ENCODE assay signal across 21 cellular contexts in genomic region chr4:155899891-155900290, GRCh38. TPM values are rescaled to one million over a fixed set of nuclear protein-coding genes. Genes with fewer than 3 reads are reported as not detected.
DNase-seq lines count a peak whose midpoint lies in the region; ATAC-seq, FAIRE-seq and TF ChIP-seq lines count a peak whose summit lies in the region.
"Had no signal": no experiment of that assay in that cellular context is flagged by ENCODE, and none has a peak within 500 bp of the region (broad histone marks: within the 10 kb centered on the region; RNA-seq: fewer than 3 reads in every experiment).

No MANE protein-coding gene starts in this region.

- no peaks in the 10 kb centered on the region for H3K9me3 ChIP-seq in H1 (ENCODE audit: insufficient read depth in 2 of 2, low read depth in 1 of 2, low read length in 1 of 2)

- peak; percentile 54 for DNase-seq in A172 (ENCODE audit: low spot score)
- peak; percentile 28 for DNase-seq in M059J (ENCODE audit: low read depth)
- no peak for DNase-seq in H1 (ENCODE audit: low read depth in 1 of 2, low spot score in 2 of 2)
- DNase-seq in nephron progenitor cell: no peak
- no peak for DNase-seq in activated CD8-positive, alpha-beta memory T cell treated with anti-CD3 and anti-CD28 coated beads, Interleukin-2, amount 10 ng/mL, durations not matched to agents 7 days and 5 days
- no peak for DNase-seq in OCI-M2 (lab: John Stamatoyannopoulos, UW; ENCODE audit: unreplicated experiment)
- no peak for DNase-seq in activated T-cell treated with anti-CD3 and anti-CD28 coated beads, Interleukin-2, amount 50 U/mL, for 24 hours
- DNase-seq: ACHN; Calu3; CD4-positive, CD25-positive, alpha-beta regulatory T cell; NCI-H1048; NCI-H146; NCI-H2081 treated with DMSO at 0.1 percent for 48 hours; NCI-H345; NCI-H69 had no signal

- peaks cover 3% of the 10 kb centered on the region for H3K27me3 Mint-ChIP-seq in nephron progenitor cell (ENCODE audit: low read depth, poor library complexity)
- no peaks in the 10 kb centered on the region for H3K27me3 Mint-ChIP-seq in activated CD8-positive, alpha-beta memory T cell treated with anti-CD3 and anti-CD28 coated beads, Interleukin-2, amount 10 ng/mL, durations not matched to agents 7 days and 5 days
- peaks cover 5% of the 10 kb centered on the region for H3K27me3 Mint-ChIP-seq in activated T-cell treated with anti-CD3 and anti-CD28 coated beads, Interleukin-2, amount 50 U/mL, for 24 hours
- H3K27me3 Mint-ChIP-seq: CD4-positive, CD25-positive, alpha-beta regulatory T cell had no signal

- H2AK5ac ChIP-seq in H1 (ENCODE audit: low read depth, low read length): no peak overlapping the region

- H4K20me1 ChIP-seq in H1 (replicated peaks in 1 of 2; ENCODE audit: control insufficient read depth in 1 of 2, insufficient read depth in 2 of 2, low read length in 2 of 2): no peaks in the 10 kb centered on the region

- H3K4me2 ChIP-seq in H1 (ENCODE audit: insufficient read depth in 1 of 2, low read depth in 2 of 2, low read length in 2 of 2): no peak overlapping the region

- H3K4ac ChIP-seq in H1 (replicated peaks; ENCODE audit: insufficient read length, low read depth, low read length): no peak overlapping the region

- H3K9ac ChIP-seq in H1 (replicated peaks in 1 of 4; ENCODE audit: extremely low read depth in 1 of 4, low read depth in 3 of 4, low read length in 3 of 4): no peak overlapping the region

- H3K36me3 ChIP-seq in H1 (ENCODE audit: control insufficient read depth in 2 of 4, insufficient read depth in 4 of 4, low read length in 3 of 4): no peaks in the 10 kb centered on the region

- no peak overlapping the region for H2BK120ac ChIP-seq in H1 (replicated peaks; ENCODE audit: low read depth, low read length)

- H3K4me3 ChIP-seq in H1 (ENCODE audit: extremely low read depth in 1 of 4, insufficient read depth in 2 of 4, low read depth in 3 of 4, low read length in 4 of 4): no peak overlapping the region
- H3K4me3 ChIP-seq: GM12878 had no signal

- H3K4me1 ChIP-seq in H1 (replicated peaks in 1 of 4; ENCODE audit: control insufficient read depth in 3 of 4, insufficient read depth in 4 of 4, low read length in 3 of 4): peaks cover 0 to 2% (median 0%) of the 10 kb centered on the region in 4 experiments; a peak in 1 of 7 replicates

- POLR2A ChIA-PET in H1 (lab: Charles Lee; ENCODE audit: partially characterized antibody): no interaction called here

- H4K5ac ChIP-seq in H1 (ENCODE audit: insufficient read length, low read depth, low read length): no peak overlapping the region

- ATAC-seq in activated CD8-positive, alpha-beta memory T cell treated with anti-CD3 and anti-CD28 coated beads, Interleukin-2, amount 10 ng/mL, durations not matched to agents 7 days and 5 days: no peak
- no peak for ATAC-seq in HG03025 (IDR thresholded peaks at IDR 0.05; ENCODE audit: low FRiP score, unreplicated experiment)
- ATAC-seq: GM12878, Right ventricle myocardium inferior had no signal

- no peak overlapping the region for H3K4me3 Mint-ChIP-seq in nephron progenitor cell
- no peak overlapping the region for H3K4me3 Mint-ChIP-seq in activated CD8-positive, alpha-beta memory T cell treated with anti-CD3 and anti-CD28 coated beads, Interleukin-2, amount 10 ng/mL, durations not matched to agents 7 days and 5 days
- no peak overlapping the region for H3K4me3 Mint-ChIP-seq in activated T-cell treated with anti-CD3 and anti-CD28 coated beads, Interleukin-2, amount 50 U/mL, for 24 hours
- H3K4me3 Mint-ChIP-seq: CD4-positive, CD25-positive, alpha-beta regulatory T cell had no signal

- H4K91ac ChIP-seq in H1 (replicated peaks; ENCODE audit: insufficient read length, low read length): no peak overlapping the region

- H3K79me1 ChIP-seq in H1 (ENCODE audit: low read depth, low read length): no peaks in the 10 kb centered on the region

- no peak for TF ChIP-seq EP300 in H1 (IDR thresholded peaks at IDR 0.05; ENCODE audit: borderline replicate concordance in 1 of 2, low read depth in 2 of 2, low read length in 2 of 2)

- H3K14ac ChIP-seq in H1 (ENCODE audit: insufficient read length): no peak overlapping the region

- H3K79me2 ChIP-seq in H1 (ENCODE audit: control insufficient read depth in 1 of 2, insufficient read depth in 2 of 2, low read length in 2 of 2): no peaks in the 10 kb centered on the region

- no peak overlapping the region for H2BK12ac ChIP-seq in H1 (ENCODE audit: low read depth, low read length)

- H2BK15ac ChIP-seq in H1 (ENCODE audit: low read length): no peak overlapping the region

- no peak for TF ChIP-seq POLR2A in H1 (IDR thresholded peaks at IDR 0.05; ENCODE audit: control extremely low read depth in 1 of 2, low read depth in 2 of 2, low read length in 2 of 2)

- no peak overlapping the region for H3K23ac ChIP-seq in H1 (ENCODE audit: insufficient read length)

- no peak for TF ChIP-seq CTCF in H1 (IDR thresholded peaks at IDR 0.05; ENCODE audit: control extremely low read depth in 1 of 3, insufficient read depth in 1 of 3, low read depth in 1 of 3, low read length in 3 of 3)
- no peak for TF ChIP-seq CTCF in nephron progenitor cell (IDR thresholded peaks at IDR 0.05)

- no peak overlapping the region for H2BK20ac ChIP-seq in H1 (ENCODE audit: low read length)

- no peak for TF ChIP-seq RAD21 in H1 (IDR thresholded peaks at IDR 0.05 in 1 of 2, conservative IDR thresholded peaks at IDR 0.05 in 1 of 2; ENCODE audit: low read depth in 2 of 2, low read length in 2 of 2)

- peaks cover 15% of the 10 kb centered on the region for H3K4me1 Mint-ChIP-seq in nephron progenitor cell
- H3K4me1 Mint-ChIP-seq in activated CD8-positive, alpha-beta memory T cell treated with anti-CD3 and anti-CD28 coated beads, Interleukin-2, amount 10 ng/mL, durations not matched to agents 7 days and 5 days: no peaks in the 10 kb centered on the region
- H3K4me1 Mint-ChIP-seq in activated T-cell treated with anti-CD3 and anti-CD28 coated beads, Interleukin-2, amount 50 U/mL, for 24 hours (ENCODE audit: low read depth): no peaks in the 10 kb centered on the region
- H3K4me1 Mint-ChIP-seq: CD4-positive, CD25-positive, alpha-beta regulatory T cell had no signal

- H3K27ac ChIP-seq in H1 (ENCODE audit: low read depth, low read length): no peak overlapping the region

- H3K23me2 ChIP-seq in H1 (ENCODE audit: low read depth, low read length): no peaks in the 10 kb centered on the region

- FAIRE-seq in H1 (lab: Jason Lieb, UNC): no peak
- FAIRE-seq: GM12878, GM18507, HTR-8/SVneo had no signal

- H3K56ac ChIP-seq in H1 (replicated peaks; ENCODE audit: insufficient read length, low read depth, low read length): no peak overlapping the region

- CTCF ChIA-PET in H1 (lab: Charles Lee; ENCODE audit: partially characterized antibody): no interaction called here
- CTCF ChIA-PET in activated CD8-positive, alpha-beta memory T cell treated with anti-CD3 and anti-CD28 coated beads, Interleukin-2, amount 10 ng/mL, durations not matched to agents 7 days and 5 days (lab: Charles Lee): no interaction called here

- no peaks in the 10 kb centered on the region for H3K27me3 ChIP-seq in H1 (replicated peaks in 1 of 4; ENCODE audit: control insufficient read depth in 3 of 4, extremely low read depth in 1 of 4, insufficient read depth in 3 of 4, low read length in 3 of 4)

- H4K8ac ChIP-seq in H1 (ENCODE audit: extremely low read depth, insufficient read depth, low read length): no peak overlapping the region

- peaks cover 19% of the 10 kb centered on the region for H3K9me3 Mint-ChIP-seq in nephron progenitor cell
- H3K9me3 Mint-ChIP-seq in activated CD8-positive, alpha-beta memory T cell treated with anti-CD3 and anti-CD28 coated beads, Interleukin-2, amount 10 ng/mL, durations not matched to agents 7 days and 5 days (ENCODE audit: low read depth): no peaks in the 10 kb centered on the region
- peaks cover 12% of the 10 kb centered on the region for H3K9me3 Mint-ChIP-seq in activated T-cell treated with anti-CD3 and anti-CD28 coated beads, Interleukin-2, amount 50 U/mL, for 24 hours

- WGBS in H1 (ENCODE audit: extremely low coverage in 1 of 2, insufficient coverage in 1 of 2, insufficient read length in 1 of 2, insufficient replicate concordance in 2 of 2, low coverage in 1 of 2, low lambda C conversion rate in 2 of 2, missing lambda C conversion rate in 1 of 2), 2 experiments: 57% methylated on average over 3 of the region's 3 CpGs; no CpG with 5 or more reads in 1 of the 2 experiments

- H3K27ac Mint-ChIP-seq in nephron progenitor cell: peak overlapping the region; percentile 76
- no peak overlapping the region for H3K27ac Mint-ChIP-seq in activated CD8-positive, alpha-beta memory T cell treated with anti-CD3 and anti-CD28 coated beads, Interleukin-2, amount 10 ng/mL, durations not matched to agents 7 days and 5 days
- no peak overlapping the region for H3K27ac Mint-ChIP-seq in activated T-cell treated with anti-CD3 and anti-CD28 coated beads, Interleukin-2, amount 50 U/mL, for 24 hours
- H3K27ac Mint-ChIP-seq: CD4-positive, CD25-positive, alpha-beta regulatory T cell had no signal

- 0 out of 2 replicates have a peak overlapping the region, but pooled peaks have one; percentile 76 for H2AFZ ChIP-seq in H1 (ENCODE audit: low read length)

- peaks cover 7% of the 10 kb centered on the region for H3K36me3 Mint-ChIP-seq in nephron progenitor cell (ENCODE audit: low read depth)
- H3K36me3 Mint-ChIP-seq in activated CD8-positive, alpha-beta memory T cell treated with anti-CD3 and anti-CD28 coated beads, Interleukin-2, amount 10 ng/mL, durations not matched to agents 7 days and 5 days: no peaks in the 10 kb centered on the region
- no peaks in the 10 kb centered on the region for H3K36me3 Mint-ChIP-seq in activated T-cell treated with anti-CD3 and anti-CD28 coated beads, Interleukin-2, amount 50 U/mL, for 24 hours (ENCODE audit: low read depth)
- H3K36me3 Mint-ChIP-seq: CD4-positive, CD25-positive, alpha-beta regulatory T cell had no signal

- H2BK5ac ChIP-seq in H1 (ENCODE audit: low read depth, low read length): no peak overlapping the region

- H3K18ac ChIP-seq in H1 (ENCODE audit: extremely low read depth, low read length): no peak overlapping the region

RNA-seq across cellular contexts. Expression of gene TDO2, which starts 3.6 kb away (rescaled TPM):
- total RNA-seq in A172 (2014; rRNA removed; shearing (Covaris generic)): 235 and 369 TPM in 2 replicates
- total RNA-seq in M059J (2014; rRNA removed; shearing (Covaris generic)): 5.7 and 6.5 TPM in 2 replicates
- not detected in 2 replicates for total RNA-seq in H1 (2021; fragmentation: NEBNext Ultra II Directional; extraction: Animal tissue kit (Norgen Biotek cat#: 25700))
- 0.03 TPM in 1 of 2 replicates, not detected in the other for polyA plus RNA-seq in H1 (2011; rRNA removed)
- not detected for polyA plus RNA-seq in H1 (2011; cell fraction: cytosol; rRNA removed)
- not detected for polyA plus RNA-seq in H1 (2011; cell fraction: nucleus; rRNA removed)
- polyA plus RNA-seq in H1 (2012, experiment 1 of 2): 0.23 TPM in 1 of 4 replicates, not detected in the others
- polyA plus RNA-seq in H1 (2012, experiment 2 of 2): not detected
- polyA plus RNA-seq in H1 (2013, experiment 1 of 2): not detected
- 0.17 TPM for polyA plus RNA-seq in H1 (2013, experiment 2 of 2)
- polyA minus RNA-seq in H1 (2011; rRNA and poly(A)+ RNA removed): not detected in 2 replicates
- not detected for polyA minus RNA-seq in H1 (2011; cell fraction: cytosol; rRNA and poly(A)+ RNA removed)
- polyA minus RNA-seq in H1 (2011; cell fraction: nucleus; rRNA and poly(A)+ RNA removed): not detected
- total RNA-seq in activated CD8-positive, alpha-beta memory T cell treated with anti-CD3 and anti-CD28 coated beads, Interleukin-2, amount 10 ng/mL, durations not matched to agents 7 days and 5 days: not detected
- total RNA-seq: Calu3; CD4-positive, CD25-positive, alpha-beta regulatory T cell; Right ventricle myocardium inferior had no signal
- polyA plus RNA-seq: CD4-positive, CD25-positive, alpha-beta regulatory T cell had no signal

RNA-seq across cellular contexts. Expression of gene ASIC5, which starts 33.8 kb away (rescaled TPM):
- not detected in 2 replicates for total RNA-seq in A172 (2014; rRNA removed; shearing (Covaris generic))
- total RNA-seq in M059J (2014; rRNA removed; shearing (Covaris generic)): not detected in 2 replicates
- not detected in 2 replicates for total RNA-seq in H1 (2021; fragmentation: NEBNext Ultra II Directional; extraction: Animal tissue kit (Norgen Biotek cat#: 25700))
- not detected in 2 replicates for polyA plus RNA-seq in H1 (2011; rRNA removed)
- polyA plus RNA-seq in H1 (2011; cell fraction: cytosol; rRNA removed): not detected
- not detected for polyA plus RNA-seq in H1 (2011; cell fraction: nucleus; rRNA removed)
- not detected in 4 replicates for polyA plus RNA-seq in H1 (2012, experiment 1 of 2)
- not detected for polyA plus RNA-seq in H1 (2012, experiment 2 of 2)
- not detected for polyA plus RNA-seq in H1 (2013, experiment 1 of 2)
- polyA plus RNA-seq in H1 (2013, experiment 2 of 2): not detected
- polyA minus RNA-seq in H1 (2011; rRNA and poly(A)+ RNA removed): not detected in 2 replicates
- polyA minus RNA-seq in H1 (2011; cell fraction: cytosol; rRNA and poly(A)+ RNA removed): not detected
- polyA minus RNA-seq in H1 (2011; cell fraction: nucleus; rRNA and poly(A)+ RNA removed): not detected
- not detected for total RNA-seq in activated CD8-positive, alpha-beta memory T cell treated with anti-CD3 and anti-CD28 coated beads, Interleukin-2, amount 10 ng/mL, durations not matched to agents 7 days and 5 days
- total RNA-seq: Calu3; CD4-positive, CD25-positive, alpha-beta regulatory T cell; G401; GM12878; Right ventricle myocardium inferior had no signal
- polyA plus RNA-seq: CD4-positive, CD25-positive, alpha-beta regulatory T cell; GM12878 had no signal

RNA-seq across cellular contexts. Expression of gene CTSO, which starts 53.8 kb away (rescaled TPM):
- 14.1 and 14.6 TPM in 2 replicates for total RNA-seq in A172 (2014; rRNA removed; shearing (Covaris generic))
- total RNA-seq in M059J (2014; rRNA removed; shearing (Covaris generic)): 16.1 and 18.0 TPM in 2 replicates
- 0.41 and 0.65 TPM in 2 replicates for total RNA-seq in H1 (2021; fragmentation: NEBNext Ultra II Directional; extraction: Animal tissue kit (Norgen Biotek cat#: 25700))
- polyA plus RNA-seq in H1 (2011; rRNA removed): 0.16 and 0.39 TPM in 2 replicates
- 0.30 TPM for polyA plus RNA-seq in H1 (2011; cell fraction: cytosol; rRNA removed)
- 0.19 TPM for polyA plus RNA-seq in H1 (2011; cell fraction: nucleus; rRNA removed)
- polyA plus RNA-seq in H1 (2012, experiment 1 of 2): 0.11 to 0.29 TPM (median 0.20 TPM) in 4 replicates
- polyA plus RNA-seq in H1 (2012, experiment 2 of 2): not detected
- polyA plus RNA-seq in H1 (2013, experiment 1 of 2): 1.4 TPM
- 1.8 TPM for polyA plus RNA-seq in H1 (2013, experiment 2 of 2)
- 0.27 and 0.63 TPM in 2 replicates for polyA minus RNA-seq in H1 (2011; rRNA and poly(A)+ RNA removed)
- not detected for polyA minus RNA-seq in H1 (2011; cell fraction: cytosol; rRNA and poly(A)+ RNA removed)
- polyA minus RNA-seq in H1 (2011; cell fraction: nucleus; rRNA and poly(A)+ RNA removed): not detected
- total RNA-seq in activated CD8-positive, alpha-beta memory T cell treated with anti-CD3 and anti-CD28 coated beads, Interleukin-2, amount 10 ng/mL, durations not matched to agents 7 days and 5 days: 1 to 10 TPM; 3.0 to 3.4 TPM

Comparison
In these comparisons a context has a peak if more than half of its experiments do, and no peak if none do; other contexts are left out.
1. DNase-seq: peak in A172 (single experiment) and M059J (single experiment); none in H1 (0 of 2), nephron progenitor cell (single experiment), activated CD8-positive, alpha-beta memory T cell treated with anti-CD3 and anti-CD28 coated beads, Interleukin-2, amount 10 ng/mL, durations not matched to agents 7 days and 5 days (single experiment), OCI-M2 (single experiment) and activated T-cell treated with anti-CD3 and anti-CD28 coated beads, Interleukin-2, amount 50 U/mL, for 24 hours (single experiment).
2. RNA of gene TDO2, which starts 3.6 kb away (total RNA-seq): 235 to 369 TPM in A172; 5.7 to 6.5 TPM in M059J, not detected in H1 and not detected in activated CD8-positive, alpha-beta memory T cell treated with anti-CD3 and anti-CD28 coated beads, Interleukin-2, amount 10 ng/mL, durations not matched to agents 7 days and 5 days; every median in the first group is over 10 times any median in the second.